In genomic region chr3:149058602-149059001, GRCh38 we compare ENCODE assay signal across 20 cellular contexts. TPM values are rescaled to one million over a fixed set of nuclear protein-coding genes. Genes with fewer than 3 reads are reported as not detected.
A peak's percentile ranks its signal among the peaks of the same experiment; 100 is the strongest.
DNase-seq lines count a peak whose midpoint lies in the region; ATAC-seq and TF ChIP-seq lines count a peak whose summit lies in the region.
"Had no signal": no experiment of that assay in that cellular context is flagged by ENCODE, and none has a peak within 500 bp of the region (broad histone marks: within the 10 kb centered on the region; RNA-seq: fewer than 3 reads in every experiment).

No MANE protein-coding gene starts in this region.

- H3K27ac ChIP-seq in foreskin keratinocyte: no peak overlapping the region
- H3K27ac ChIP-seq: esophagus muscularis mucosa, tibial artery had no signal

- no peak for TF ChIP-seq CTCF in GM20000 (IDR thresholded peaks at IDR 0.05; ENCODE audit: extremely low read depth, missing control alignments)
- TF ChIP-seq CTCF in foreskin keratinocyte (conservative IDR thresholded peaks at IDR 0.05): no peak

- no peaks in the 10 kb centered on the region for H3K4me1 ChIP-seq in foreskin keratinocyte
- H3K4me1 ChIP-seq: esophagus muscularis mucosa, tibial artery had no signal

- DNase-seq in GM20000 (ENCODE audit: low spot score): peak; percentile 11
- DNase-seq in foreskin keratinocyte: no peak
- DNase-seq in NK-92 (lab: John Stamatoyannopoulos, UW; ENCODE audit: unreplicated experiment): no peak
- DNase-seq in NCI-H1092 (lab: John Stamatoyannopoulos, UW): no peak
- DNase-seq in stimulated activated CD4-positive, alpha-beta T cell treated with anti-CD3 and anti-CD28 coated beads, Interleukin-2, amount 100 ng/mL, for 48 hours: no peak
- DNase-seq: ACHN; CD8-positive, alpha-beta memory T cell; EL; kidney glomerular epithelial cell; midbrain; NCI-H1048; NCI-H2171 treated with DMSO at 0.1 percent for 48 hours; right cardiac atrium; stimulated activated CD4-positive, alpha-beta T cell treated with anti-CD3 and anti-CD28 coated beads, Interleukin-4, amount 100 ng/mL, for 4 hours; T-cell; tibial artery had no signal

- no peaks in the 10 kb centered on the region for H3K27me3 ChIP-seq in foreskin keratinocyte
- H3K27me3 ChIP-seq: esophagus muscularis mucosa, tibial artery had no signal

- ATAC-seq in GM18498 (IDR thresholded peaks at IDR 0.05; ENCODE audit: unreplicated experiment): peak; percentile 86
- ATAC-seq in HG02798 (IDR thresholded peaks at IDR 0.05; ENCODE audit: poor library complexity, unreplicated experiment): peak; percentile 90
- ATAC-seq in HG03460 (IDR thresholded peaks at IDR 0.05; ENCODE audit: unreplicated experiment): peak; percentile 68
- ATAC-seq in foreskin keratinocyte: no peak
- ATAC-seq: right cardiac atrium, T-cell had no signal

RNA-seq across cellular contexts. Expression of gene HLTF, which starts 27.7 kb away (rescaled TPM):
- total RNA-seq in foreskin keratinocyte: 15.4 and 21.4 TPM in 2 replicates
- polyA plus RNA-seq in foreskin keratinocyte: 3.4 and 3.5 TPM in 2 replicates
